In the genomic region with DNA sequence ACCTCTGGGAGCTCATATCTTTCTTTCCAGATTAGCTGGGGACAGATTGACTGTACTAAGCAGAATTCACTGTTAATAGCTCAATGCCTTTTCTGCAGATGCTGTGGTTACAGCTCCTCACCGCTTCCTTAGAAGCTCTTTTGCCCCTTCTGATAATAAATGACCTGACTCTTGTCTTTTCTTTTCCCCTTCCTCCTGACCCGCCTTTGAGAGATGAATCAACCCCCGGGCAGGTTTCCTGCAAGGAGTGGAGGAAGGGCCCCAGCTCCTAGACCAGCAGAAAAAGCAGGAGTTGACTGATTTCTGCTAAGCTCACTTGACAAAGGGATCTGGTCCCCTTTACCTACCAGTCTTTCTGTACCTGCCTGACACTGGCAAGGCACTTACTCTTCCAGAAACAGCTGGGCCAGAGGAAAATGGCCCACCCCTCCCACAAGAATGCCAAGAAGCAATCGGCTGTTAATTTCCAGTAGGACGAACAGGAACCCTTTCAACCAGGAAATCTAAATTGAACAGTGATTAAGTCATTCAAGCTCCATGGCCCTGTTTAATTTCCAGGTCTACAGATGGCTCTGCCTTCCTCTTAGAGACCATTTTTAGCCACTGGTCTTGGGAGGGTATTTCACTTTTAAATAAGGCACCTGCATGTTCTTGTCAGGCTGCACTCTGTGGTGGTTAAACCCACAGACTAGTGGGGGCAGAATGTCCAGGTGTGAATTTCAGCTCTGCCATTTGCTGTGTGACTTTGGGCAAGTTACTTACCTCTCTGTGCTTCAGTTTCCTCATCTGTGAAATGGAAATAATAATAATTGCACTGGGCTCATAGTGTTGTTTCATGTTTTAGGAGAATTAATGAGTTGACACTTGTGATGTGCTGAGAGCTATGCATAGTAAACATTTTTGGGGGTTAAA, we compare ENCODE assay signal across 11 cellular contexts.
DNase-seq lines count a peak whose midpoint lies in the region; ATAC-seq and TF ChIP-seq lines count a peak whose summit lies in the region.
"Had no signal": no experiment of that assay in that cellular context is flagged by ENCODE, and none has a peak within 500 bp of the region (broad histone marks: within the 10 kb centered on the region; RNA-seq: fewer than 3 reads in every experiment).

No MANE protein-coding gene starts in this region.

- POLR2A ChIA-PET in T-cell (lab: Charles Lee): interaction anchor here in 1 of 2 donors (0.6 to 0.9 kb wide), 2 partner anchors 10 to 17 kb away, joined by 3 to 4 read pairs; no protein-coding TSS in a partner anchor
- POLR2A ChIA-PET in Caco-2 (lab: Charles Lee): no interaction called here

- DNase-seq in A172 (ENCODE audit: low spot score) (peak; percentile 72), T-cell (no peak), iPS-NIHi7 (ENCODE audit: extremely low spot score) (peak; percentile 21), omental fat pad (ENCODE audit: low spot score) (no peak), GM10266 (ENCODE audit: extremely low spot score) (no peak), Caco-2 (no peak), cerebellar nuclear complex (lab: John Stamatoyannopoulos, UW) (no peak)
- DNase-seq: effector CD4-positive, alpha-beta T cell; T-helper 17 cell had no signal

- CTCF ChIA-PET in T-cell (lab: Charles Lee): interaction anchor here in 1 of 2 donors (0.9 to 1.1 kb wide), 7 partner anchors 11 to 138 kb away, joined by 3 to 7 read pairs (median 3); no protein-coding TSS in a partner anchor
- CTCF ChIA-PET in Caco-2 (lab: Charles Lee): no interaction called here

- H3K4me3 Mint-ChIP-seq in T-cell: peak overlapping the region in 1 of 3 donors; percentile 10
- no peak overlapping the region for H3K4me3 Mint-ChIP-seq in Caco-2 (ENCODE audit: unreplicated experiment)

- H3K36me3 Mint-ChIP-seq in T-cell (no peaks in the 10 kb centered on the region), Caco-2 (ENCODE audit: insufficient read depth, unreplicated experiment) (no peaks in the 10 kb centered on the region)

- BruUV-seq in Caco-2 (replicated peaks; lab: Mats Ljungman, UMichigan): no TSS peak

- H3K9me3 ChIP-seq in Caco-2: no peaks in the 10 kb centered on the region
- H3K9me3 ChIP-seq: right atrium auricular region had no signal

- H3K36me3 ChIP-seq in Caco-2 (ENCODE audit: control insufficient read depth, insufficient read depth, low read length): no peaks in the 10 kb centered on the region
- H3K36me3 ChIP-seq: right atrium auricular region had no signal

- intact Hi-C loops in Caco-2 (cut with micrococcal nuclease; ENCODE audit: unreplicated experiment): no loop called here

- ATAC-seq in HG03097 (IDR thresholded peaks at IDR 0.05; ENCODE audit: low FRiP score, unreplicated experiment) (peak; percentile 48), T-cell (replicated peaks in 1 of 4) (no peak), omental fat pad (ENCODE audit: low FRiP score) (no peak)
- ATAC-seq: T-helper 17 cell had no signal

- H3K27me3 Mint-ChIP-seq in T-cell (peaks cover 11 to 16% of the 10 kb centered on the region in 2 donors), Caco-2 (ENCODE audit: insufficient read depth, unreplicated experiment) (peaks cover 12% of the 10 kb centered on the region)

- H3K9me3 Mint-ChIP-seq in T-cell (no peaks in the 10 kb centered on the region), Caco-2 (ENCODE audit: unreplicated experiment) (no peaks in the 10 kb centered on the region)

- no peaks in the 10 kb centered on the region for H3K4me1 ChIP-seq in Caco-2
- H3K4me1 ChIP-seq: right atrium auricular region had no signal

- H3K27me3 ChIP-seq in Caco-2 (replicated peaks; ENCODE audit: control insufficient read depth, insufficient read depth, low read length): no peaks in the 10 kb centered on the region; the same call in 1 of the 2 replicates
- H3K27me3 ChIP-seq: right atrium auricular region had no signal

- H3K4me1 Mint-ChIP-seq in T-cell (peaks cover 24 to 53% (median 30%) of the 10 kb centered on the region in 3 donors), Caco-2 (ENCODE audit: low read depth, unreplicated experiment) (no peaks in the 10 kb centered on the region)

- TF ChIP-seq CTCF in omental fat pad (IDR thresholded peaks at IDR 0.05) (no peak), GM10266 (IDR thresholded peaks at IDR 0.05; ENCODE audit: control insufficient read depth, insufficient read depth, low read depth, missing control alignments) (no peak), Caco-2 (IDR thresholded peaks at IDR 0.05; ENCODE audit: insufficient read depth in 1 of 2, low read depth in 1 of 2, low read length in 1 of 2, severe bottlenecking in 1 of 2, unreplicated experiment in 1 of 2) (no peak)

- H3K4me3 ChIP-seq in Caco-2 (ENCODE audit: low read depth, low read length): no peak overlapping the region
- H3K4me3 ChIP-seq: right atrium auricular region had no signal

- H3K27ac Mint-ChIP-seq in T-cell (peak overlapping the region; percentile 55 to 64), Caco-2 (ENCODE audit: unreplicated experiment) (no peak overlapping the region)

Comparison
In these comparisons a context has a peak if more than half of its experiments do, and no peak if none do; other contexts are left out.
1. DNase-seq: peak in A172 (single experiment) and iPS-NIHi7 (single experiment); none in T-cell (0 of 34), omental fat pad (single experiment), GM10266 (single experiment), Caco-2 (0 of 2) and cerebellar nuclear complex (0 of 2).